In genomic region chr7:19991936-19992335, GRCh38 we compare ENCODE assay signal across 21 cellular contexts.
"Had no signal": no experiment of that assay in that cellular context is flagged by ENCODE, and none has a peak within 500 bp of the region (broad histone marks: within the 10 kb centered on the region; RNA-seq: fewer than 3 reads in every experiment).

No MANE protein-coding gene starts in this region.

- DNase-seq: effector CD4-positive, alpha-beta T cell; endodermal cell; heart right ventricle; hypothalamus; kidney; left cardiac atrium; left ventricle myocardium inferior; lower lobe of right lung; naive B cell; occipital lobe; pancreas; stimulated activated CD4-positive, alpha-beta T cell treated with anti-CD3 and anti-CD28 coated beads, Interleukin-2, amount 100 ng/mL, for 24 hours; stimulated activated CD4-positive, alpha-beta T cell treated with anti-CD3 and anti-CD28 coated beads, Interleukin-4, amount 100 ng/mL, for 4 hours; stimulated activated naive B cell treated with anti-CD40 and anti-IgM and Interleukin-4, amounts not matched to agents 10 μg/mL and 1 μg/mL and 100 μg/mL, for 72 hours; stimulated activated naive CD8-positive, alpha-beta T cell treated with anti-CD3 and anti-CD28 coated beads, Interleukin-15, amount 100 ng/mL, for 72 hours; testis; upper lobe of right lung had no signal

- H3K9me3 ChIP-seq: left ventricle myocardium inferior, lower lobe of right lung, pancreas, testis, upper lobe of right lung had no signal

- FAIRE-seq: frontal cortex, kidney, pancreas had no signal

- H3K27me3 ChIP-seq: heart right ventricle, pancreas, testis, tibial nerve, upper lobe of right lung had no signal

- H3K4me3 ChIP-seq: coronary artery, heart right ventricle, left ventricle myocardium inferior, lower lobe of right lung, pancreas, testis, tibial nerve, upper lobe of right lung had no signal

- H3K36me3 ChIP-seq: heart right ventricle, left ventricle myocardium inferior, lower lobe of right lung, pancreas, tibial nerve, upper lobe of right lung had no signal

- H3K4me1 ChIP-seq: heart right ventricle, left ventricle myocardium inferior, lower lobe of right lung, pancreas, testis, tibial nerve, upper lobe of right lung had no signal

- ATAC-seq: heart right ventricle; left cardiac atrium; lower lobe of right lung; pancreas; sciatic nerve; stimulated activated naive B cell treated with anti-CD40 and anti-IgM and Interleukin-4, amounts not matched to agents 10 μg/mL and 1 μg/mL and 100 μg/mL, for 72 hours; stimulated activated naive CD8-positive, alpha-beta T cell treated with anti-CD3 and anti-CD28 coated beads, Interleukin-15, amount 100 ng/mL, for 72 hours; upper lobe of right lung had no signal

- H3K27ac ChIP-seq: coronary artery, heart right ventricle, left ventricle myocardium inferior, lower lobe of right lung, pancreas, testis, tibial nerve, upper lobe of right lung had no signal
